In genomic region chr9:96853711-96854072, GRCh38 we compare ENCODE assay signal across 8 cellular contexts. TPM values are rescaled to one million over a fixed set of nuclear protein-coding genes. Genes with fewer than 3 reads are reported as not detected.
DNase-seq lines count a peak whose midpoint lies in the region; ATAC-seq and TF ChIP-seq lines count a peak whose summit lies in the region.

No MANE protein-coding gene starts in this region.

- H3K4me3 ChIP-seq in prostate gland: peak overlapping the region; percentile 72 to 91

- WGBS in prostate gland: 2% methylated on average over 9 of the region's 9 CpGs

- H3K27ac ChIP-seq in VCaP (peak overlapping the region; percentile 72), prostate gland (peak overlapping the region; percentile 78 to 82)

- H3K27ac Mint-ChIP-seq in stimulated activated naive CD8-positive, alpha-beta T cell treated with anti-CD3 and anti-CD28 coated beads, Interleukin-15, Interleukin-2, amounts not matched to agents 100 ng/mL and 50 ng/mL, for 24 hours: peak overlapping the region; percentile 70
- H3K27ac Mint-ChIP-seq in glutamatergic neuron (ENCODE audit: unreplicated experiment): peak overlapping the region; percentile 59

- no peaks in the 10 kb centered on the region for H3K9me3 Mint-ChIP-seq in stimulated activated naive CD8-positive, alpha-beta T cell treated with anti-CD3 and anti-CD28 coated beads, Interleukin-15, Interleukin-2, amounts not matched to agents 100 ng/mL and 50 ng/mL, for 24 hours
- H3K9me3 Mint-ChIP-seq in glutamatergic neuron (ENCODE audit: unreplicated experiment): no peaks in the 10 kb centered on the region

- H3K9me3 ChIP-seq in prostate gland: no peaks in the 10 kb centered on the region

- H3K36me3 ChIP-seq in prostate gland: no peaks in the 10 kb centered on the region

- TF ChIP-seq CTCF in VCaP (conservative IDR thresholded peaks at IDR 0.05) (no peak), glutamatergic neuron (IDR thresholded peaks at IDR 0.05; ENCODE audit: partially characterized antibody, unreplicated experiment) (no peak), prostate gland (IDR thresholded peaks at IDR 0.05) (no peak)

- peaks cover 16% of the 10 kb centered on the region for H3K27me3 Mint-ChIP-seq in stimulated activated naive CD8-positive, alpha-beta T cell treated with anti-CD3 and anti-CD28 coated beads, Interleukin-15, Interleukin-2, amounts not matched to agents 100 ng/mL and 50 ng/mL, for 24 hours
- peaks cover 8% of the 10 kb centered on the region for H3K27me3 Mint-ChIP-seq in glutamatergic neuron (ENCODE audit: unreplicated experiment)

- intact Hi-C loops in prostate gland (cut with DNase I): loop anchor here (10.0 kb wide), 1 partner anchor 381 kb away; no protein-coding TSS in a partner anchor

- peak overlapping the region; percentile 99 for H3K4me3 Mint-ChIP-seq in stimulated activated naive CD8-positive, alpha-beta T cell treated with anti-CD3 and anti-CD28 coated beads, Interleukin-15, Interleukin-2, amounts not matched to agents 100 ng/mL and 50 ng/mL, for 24 hours
- peak overlapping the region; percentile 100 for H3K4me3 Mint-ChIP-seq in glutamatergic neuron (ENCODE audit: unreplicated experiment)

- no peak for DNase-seq in stimulated activated naive CD8-positive, alpha-beta T cell treated with anti-CD3 and anti-CD28 coated beads, Interleukin-15, Interleukin-2, amounts not matched to agents 100 U/mL and 50 U/mL, for 24 hours
- DNase-seq in glutamatergic neuron (no peak), prostate gland (ENCODE audit: low spot score) (no peak), DMS114 treated with DMSO at 0.1 percent for 48 hours (lab: John Stamatoyannopoulos, UW; ENCODE audit: unreplicated experiment) (no peak), DMS79 treated with DMSO at 0.1 percent for 48 hours (lab: John Stamatoyannopoulos, UW) (no peak)

- H3K36me3 Mint-ChIP-seq in stimulated activated naive CD8-positive, alpha-beta T cell treated with anti-CD3 and anti-CD28 coated beads, Interleukin-15, Interleukin-2, amounts not matched to agents 100 ng/mL and 50 ng/mL, for 24 hours (ENCODE audit: low read depth): peaks cover 14% of the 10 kb centered on the region
- H3K36me3 Mint-ChIP-seq in glutamatergic neuron (ENCODE audit: unreplicated experiment): peaks cover 2% of the 10 kb centered on the region

- peaks cover 62% of the 10 kb centered on the region for H3K4me1 Mint-ChIP-seq in stimulated activated naive CD8-positive, alpha-beta T cell treated with anti-CD3 and anti-CD28 coated beads, Interleukin-15, Interleukin-2, amounts not matched to agents 100 ng/mL and 50 ng/mL, for 24 hours (ENCODE audit: low read depth)
- peaks cover 4% of the 10 kb centered on the region for H3K4me1 Mint-ChIP-seq in glutamatergic neuron (ENCODE audit: low read depth, unreplicated experiment)

- ATAC-seq in stimulated activated naive CD8-positive, alpha-beta T cell treated with anti-CD3 and anti-CD28 coated beads, Interleukin-15, Interleukin-2, amounts not matched to agents 100 U/mL and 50 U/mL, for 24 hours: no peak
- ATAC-seq in HG03139 (IDR thresholded peaks at IDR 0.05; ENCODE audit: unreplicated experiment): peak; percentile 12

- H3K27me3 ChIP-seq in prostate gland (replicated peaks; ENCODE audit: insufficient read depth): no peaks in the 10 kb centered on the region

- no peak for TF ChIP-seq POLR2A in prostate gland (IDR thresholded peaks at IDR 0.05)

- H3K4me1 ChIP-seq in prostate gland (replicated peaks): no peaks in the 10 kb centered on the region

RNA-seq across cellular contexts. Expression of gene ZNF782, which starts 0.6 kb away (rescaled TPM):
- total RNA-seq in glutamatergic neuron (ENCODE audit: unreplicated experiment): 4.9 TPM
- total RNA-seq in prostate gland: 10 to 100 TPM; 15.8 to 30.9 TPM
